2 cellular contexts compared by ENCODE assay signal in the genomic region with DNA sequence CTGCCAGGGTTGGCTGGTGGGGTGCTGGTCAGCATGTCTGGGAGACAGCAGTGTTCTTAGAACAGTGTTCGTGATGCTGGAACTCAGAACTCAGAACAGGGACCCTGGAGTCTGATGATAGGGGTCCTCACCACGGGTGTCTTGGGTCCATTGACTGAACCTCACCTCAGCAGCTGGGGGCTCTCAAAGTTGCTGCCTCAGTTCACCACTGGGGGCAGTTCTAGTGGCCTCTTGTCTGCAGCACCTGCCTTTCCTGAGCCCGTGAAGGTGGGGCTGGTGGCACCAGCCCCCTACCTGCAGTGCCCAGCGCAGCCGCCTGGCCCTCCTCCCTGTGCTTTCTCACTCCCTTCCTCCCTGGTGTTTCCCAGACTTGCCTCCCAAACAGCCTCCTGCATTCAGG.
TF ChIP-seq lines count a peak whose summit lies in the region.

No MANE protein-coding gene starts in this region.

TF ChIP-seq in H1, 55 proteins besides CTCF, POLR2A, EP300 and RAD21:
- TF ChIP-seq CTBP2 (IDR thresholded peaks at IDR 0.05; ENCODE audit: borderline replicate concordance, insufficient read depth, insufficient read length, low read length): no peak
- TF ChIP-seq SP1 (IDR thresholded peaks at IDR 0.05; ENCODE audit: low read depth, low read length): no peak
- TF ChIP-seq HDAC6 (IDR thresholded peaks at IDR 0.05; ENCODE audit: low read depth, low read length): no peak
- no peak for TF ChIP-seq SP4 (IDR thresholded peaks at IDR 0.05; ENCODE audit: low read length)
- TF ChIP-seq SUZ12 (IDR thresholded peaks at IDR 0.05; ENCODE audit: low read length): no peak
- TF ChIP-seq NANOG (IDR thresholded peaks at IDR 0.05; ENCODE audit: insufficient read depth, low read depth, low read length, poor library complexity, severe bottlenecking): no peak
- TF ChIP-seq SRF (IDR thresholded peaks at IDR 0.05; ENCODE audit: low read depth, low read length): no peak
- no peak for TF ChIP-seq BACH1 (IDR thresholded peaks at IDR 0.05; ENCODE audit: low read length)
- TF ChIP-seq RNF2 (IDR thresholded peaks at IDR 0.05; ENCODE audit: borderline replicate concordance, low read depth, low read length, missing control alignments, poor library complexity, severe bottlenecking): no peak
- TF ChIP-seq NRF1 (IDR thresholded peaks at IDR 0.05; ENCODE audit: low read depth, low read length): no peak
- no peak for TF ChIP-seq KDM5A (IDR thresholded peaks at IDR 0.05; ENCODE audit: low read length)
- no peak for TF ChIP-seq POU5F1 (IDR thresholded peaks at IDR 0.05; ENCODE audit: low read depth, low read length)
- TF ChIP-seq EZH2 (IDR thresholded peaks at IDR 0.05; ENCODE audit: low read depth, low read length, severe bottlenecking): no peak
TF ChIP-seq in H1: peak in this region for 0.

TF ChIP-seq in SK-N-SH treated with all-trans-retinoic acid at 6 μM for 48 hours, 23 proteins besides CTCF, POLR2A, EP300 and RAD21:
- TF ChIP-seq ZC3H10 (CRISPR knock-in tag; IDR thresholded peaks at IDR 0.05) (no peak), ARNTL (CRISPR knock-in tag; IDR thresholded peaks at IDR 0.05; ENCODE audit: borderline replicate concordance, low read depth) (no peak), RARB (CRISPR knock-in tag; IDR thresholded peaks at IDR 0.05) (no peak), TOX (CRISPR knock-in tag; IDR thresholded peaks at IDR 0.05; ENCODE audit: borderline replicate concordance) (no peak), SNAI2 (CRISPR knock-in tag; IDR thresholded peaks at IDR 0.05) (no peak), CSDC2 (CRISPR knock-in tag; IDR thresholded peaks at IDR 0.05) (no peak), OSR1 (CRISPR knock-in tag; IDR thresholded peaks at IDR 0.05) (no peak), ISL1 (CRISPR knock-in tag; IDR thresholded peaks at IDR 0.05) (no peak), ZFP3 (CRISPR knock-in tag; IDR thresholded peaks at IDR 0.05) (no peak), BACH2 (CRISPR knock-in tag; IDR thresholded peaks at IDR 0.05; ENCODE audit: borderline replicate concordance) (no peak), ZNF8 (CRISPR knock-in tag; IDR thresholded peaks at IDR 0.05) (no peak)
- TF ChIP-seq, protein P1, sequence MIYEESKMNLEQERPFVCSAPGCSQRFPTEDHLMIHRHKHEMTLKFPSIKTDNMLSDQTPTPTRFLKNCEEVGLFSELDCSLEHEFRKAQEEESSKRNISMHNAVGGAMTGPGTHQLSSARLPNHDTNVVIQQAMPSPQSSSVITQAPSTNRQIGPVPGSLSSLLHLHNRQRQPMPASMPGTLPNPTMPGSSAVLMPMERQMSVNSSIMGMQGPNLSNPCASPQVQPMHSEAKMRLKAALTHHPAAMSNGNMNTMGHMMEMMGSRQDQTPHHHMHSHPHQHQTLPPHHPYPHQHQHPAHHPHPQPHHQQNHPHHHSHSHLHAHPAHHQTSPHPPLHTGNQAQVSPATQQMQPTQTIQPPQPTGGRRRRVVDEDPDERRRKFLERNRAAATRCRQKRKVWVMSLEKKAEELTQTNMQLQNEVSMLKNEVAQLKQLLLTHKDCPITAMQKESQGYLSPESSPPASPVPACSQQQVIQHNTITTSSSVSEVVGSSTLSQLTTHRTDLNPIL (CRISPR knock-in tag; IDR thresholded peaks at IDR 0.05; ENCODE audit: low read depth): no peak
- TF ChIP-seq, protein P2, sequence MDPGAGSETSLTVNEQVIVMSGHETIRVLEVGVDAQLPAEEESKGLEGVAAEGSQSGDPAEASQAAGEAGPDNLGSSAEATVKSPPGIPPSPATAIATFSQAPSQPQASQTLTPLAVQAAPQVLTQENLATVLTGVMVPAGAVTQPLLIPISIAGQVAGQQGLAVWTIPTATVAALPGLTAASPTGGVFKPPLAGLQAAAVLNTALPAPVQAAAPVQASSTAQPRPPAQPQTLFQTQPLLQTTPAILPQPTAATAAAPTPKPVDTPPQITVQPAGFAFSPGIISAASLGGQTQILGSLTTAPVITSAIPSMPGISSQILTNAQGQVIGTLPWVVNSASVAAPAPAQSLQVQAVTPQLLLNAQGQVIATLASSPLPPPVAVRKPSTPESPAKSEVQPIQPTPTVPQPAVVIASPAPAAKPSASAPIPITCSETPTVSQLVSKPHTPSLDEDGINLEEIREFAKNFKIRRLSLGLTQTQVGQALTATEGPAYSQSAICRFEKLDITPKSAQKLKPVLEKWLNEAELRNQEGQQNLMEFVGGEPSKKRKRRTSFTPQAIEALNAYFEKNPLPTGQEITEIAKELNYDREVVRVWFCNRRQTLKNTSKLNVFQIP (CRISPR knock-in tag; IDR thresholded peaks at IDR 0.05; ENCODE audit: borderline replicate concordance, low read depth): no peak
- TF ChIP-seq, protein P3, sequence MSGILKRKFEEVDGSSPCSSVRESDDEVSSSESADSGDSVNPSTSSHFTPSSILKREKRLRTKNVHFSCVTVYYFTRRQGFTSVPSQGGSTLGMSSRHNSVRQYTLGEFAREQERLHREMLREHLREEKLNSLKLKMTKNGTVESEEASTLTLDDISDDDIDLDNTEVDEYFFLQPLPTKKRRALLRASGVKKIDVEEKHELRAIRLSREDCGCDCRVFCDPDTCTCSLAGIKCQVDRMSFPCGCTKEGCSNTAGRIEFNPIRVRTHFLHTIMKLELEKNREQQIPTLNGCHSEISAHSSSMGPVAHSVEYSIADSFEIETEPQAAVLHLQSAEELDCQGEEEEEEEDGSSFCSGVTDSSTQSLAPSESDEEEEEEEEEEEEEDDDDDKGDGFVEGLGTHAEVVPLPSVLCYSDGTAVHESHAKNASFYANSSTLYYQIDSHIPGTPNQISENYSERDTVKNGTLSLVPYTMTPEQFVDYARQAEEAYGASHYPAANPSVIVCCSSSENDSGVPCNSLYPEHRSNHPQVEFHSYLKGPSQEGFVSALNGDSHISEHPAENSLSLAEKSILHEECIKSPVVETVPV (CRISPR knock-in tag; IDR thresholded peaks at IDR 0.05): no peak
- TF ChIP-seq, protein P4, sequence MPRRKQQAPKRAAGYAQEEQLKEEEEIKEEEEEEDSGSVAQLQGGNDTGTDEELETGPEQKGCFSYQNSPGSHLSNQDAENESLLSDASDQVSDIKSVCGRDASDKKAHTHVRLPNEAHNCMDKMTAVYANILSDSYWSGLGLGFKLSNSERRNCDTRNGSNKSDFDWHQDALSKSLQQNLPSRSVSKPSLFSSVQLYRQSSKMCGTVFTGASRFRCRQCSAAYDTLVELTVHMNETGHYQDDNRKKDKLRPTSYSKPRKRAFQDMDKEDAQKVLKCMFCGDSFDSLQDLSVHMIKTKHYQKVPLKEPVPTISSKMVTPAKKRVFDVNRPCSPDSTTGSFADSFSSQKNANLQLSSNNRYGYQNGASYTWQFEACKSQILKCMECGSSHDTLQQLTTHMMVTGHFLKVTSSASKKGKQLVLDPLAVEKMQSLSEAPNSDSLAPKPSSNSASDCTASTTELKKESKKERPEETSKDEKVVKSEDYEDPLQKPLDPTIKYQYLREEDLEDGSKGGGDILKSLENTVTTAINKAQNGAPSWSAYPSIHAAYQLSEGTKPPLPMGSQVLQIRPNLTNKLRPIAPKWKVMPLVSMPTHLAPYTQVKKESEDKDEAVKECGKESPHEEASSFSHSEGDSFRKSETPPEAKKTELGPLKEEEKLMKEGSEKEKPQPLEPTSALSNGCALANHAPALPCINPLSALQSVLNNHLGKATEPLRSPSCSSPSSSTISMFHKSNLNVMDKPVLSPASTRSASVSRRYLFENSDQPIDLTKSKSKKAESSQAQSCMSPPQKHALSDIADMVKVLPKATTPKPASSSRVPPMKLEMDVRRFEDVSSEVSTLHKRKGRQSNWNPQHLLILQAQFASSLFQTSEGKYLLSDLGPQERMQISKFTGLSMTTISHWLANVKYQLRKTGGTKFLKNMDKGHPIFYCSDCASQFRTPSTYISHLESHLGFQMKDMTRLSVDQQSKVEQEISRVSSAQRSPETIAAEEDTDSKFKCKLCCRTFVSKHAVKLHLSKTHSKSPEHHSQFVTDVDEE (CRISPR knock-in tag; IDR thresholded peaks at IDR 0.05): no peak
- TF ChIP-seq, protein P5, sequence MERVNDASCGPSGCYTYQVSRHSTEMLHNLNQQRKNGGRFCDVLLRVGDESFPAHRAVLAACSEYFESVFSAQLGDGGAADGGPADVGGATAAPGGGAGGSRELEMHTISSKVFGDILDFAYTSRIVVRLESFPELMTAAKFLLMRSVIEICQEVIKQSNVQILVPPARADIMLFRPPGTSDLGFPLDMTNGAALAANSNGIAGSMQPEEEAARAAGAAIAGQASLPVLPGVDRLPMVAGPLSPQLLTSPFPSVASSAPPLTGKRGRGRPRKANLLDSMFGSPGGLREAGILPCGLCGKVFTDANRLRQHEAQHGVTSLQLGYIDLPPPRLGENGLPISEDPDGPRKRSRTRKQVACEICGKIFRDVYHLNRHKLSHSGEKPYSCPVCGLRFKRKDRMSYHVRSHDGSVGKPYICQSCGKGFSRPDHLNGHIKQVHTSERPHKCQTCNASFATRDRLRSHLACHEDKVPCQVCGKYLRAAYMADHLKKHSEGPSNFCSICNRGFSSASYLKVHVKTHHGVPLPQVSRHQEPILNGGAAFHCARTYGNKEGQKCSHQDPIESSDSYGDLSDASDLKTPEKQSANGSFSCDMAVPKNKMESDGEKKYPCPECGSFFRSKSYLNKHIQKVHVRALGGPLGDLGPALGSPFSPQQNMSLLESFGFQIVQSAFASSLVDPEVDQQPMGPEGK (CRISPR knock-in tag; IDR thresholded peaks at IDR 0.05; ENCODE audit: borderline replicate concordance): no peak
